8 cellular contexts compared by ENCODE assay signal in the genomic region with DNA sequence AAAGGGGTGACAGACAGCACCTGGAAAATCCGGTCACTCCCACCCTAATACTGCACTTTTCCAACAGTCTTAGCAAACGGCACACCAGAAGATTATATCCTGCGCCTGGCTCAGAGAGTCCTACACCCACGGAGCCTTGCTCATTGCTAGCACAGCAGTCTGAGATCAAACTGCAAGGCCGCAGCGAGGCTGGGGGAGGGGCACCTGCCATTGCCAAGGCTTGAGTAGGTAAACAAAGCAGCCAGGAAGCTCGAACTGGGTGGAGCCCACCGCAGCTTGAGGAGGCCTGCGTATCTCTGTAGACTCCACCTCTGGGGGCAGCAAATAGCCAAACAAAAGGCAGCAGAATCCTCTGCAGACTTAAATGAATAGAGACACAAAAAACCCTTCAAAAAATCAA.
DNase-seq lines count a peak whose midpoint lies in the region; ATAC-seq lines count a peak whose summit lies in the region.
"Not testable (repeated sequence)": the region's sequence is repeated elsewhere in the genome, so short reads cannot be mapped to it uniquely, and the experiment has no call there.

No MANE protein-coding gene starts in this region.

- peak overlapping the region; percentile 94 for H3K27ac Mint-ChIP-seq in activated CD8-positive, alpha-beta T cell treated with anti-CD3 and anti-CD28 coated beads, Interleukin-2, amount 10 ng/mL, durations not matched to agents 7 days and 5 days

- POLR2A ChIA-PET in activated CD8-positive, alpha-beta T cell treated with anti-CD3 and anti-CD28 coated beads, Interleukin-2, amount 10 ng/mL, durations not matched to agents 7 days and 5 days (lab: Charles Lee) = interaction anchor here (0.8 to 1.4 kb wide), 6 partner anchors 9 to 97 kb away, joined by 3 to 10 read pairs (median 3); no protein-coding TSS in a partner anchor

- DNase-seq in CMK (ENCODE audit: low read depth) = peak; percentile 34
- peak; percentile 86 for DNase-seq in NCI-H2029 (lab: John Stamatoyannopoulos, UW)
- peak; percentile 35 to 90 (median 61) for DNase-seq in T-helper 1 cell
- peak; percentile 92 for DNase-seq in activated CD8-positive, alpha-beta T cell treated with anti-CD3 and anti-CD28 coated beads, Interleukin-2, amount 10 ng/mL, durations not matched to agents 7 days and 5 days
- DNase-seq in activated gamma-delta T cell treated with Interleukin-2 at 50 U/mL for 16 hours = peak; percentile 76
- peak; percentile 49 for DNase-seq in left cardiac atrium
- DNase-seq in stimulated activated CD4-positive, alpha-beta T cell treated with anti-CD3 and anti-CD28 coated beads, Interleukin-1b, Interleukin-23, amount 100 ng/mL, for 1 hour (ENCODE audit: low read depth in 2 of 2) = peak; percentile 9 to 46
- DNase-seq in stimulated activated CD8-positive, alpha-beta memory T cell treated with anti-CD3 and anti-CD28 coated beads, Interleukin-7, amount 100 ng/mL, for 4 hours (ENCODE audit: low read depth in 2 of 2) = peak; percentile 47 to 50

- intact Hi-C loops in left cardiac atrium (cut with DNase I) = not testable (repeated sequence)

- not testable (repeated sequence) for H3K9me3 Mint-ChIP-seq in activated CD8-positive, alpha-beta T cell treated with anti-CD3 and anti-CD28 coated beads, Interleukin-2, amount 10 ng/mL, durations not matched to agents 7 days and 5 days (ENCODE audit: insufficient read depth)

- not testable (repeated sequence) for H3K27me3 Mint-ChIP-seq in activated CD8-positive, alpha-beta T cell treated with anti-CD3 and anti-CD28 coated beads, Interleukin-2, amount 10 ng/mL, durations not matched to agents 7 days and 5 days (ENCODE audit: low read depth)

- CTCF ChIA-PET in activated CD8-positive, alpha-beta T cell treated with anti-CD3 and anti-CD28 coated beads, Interleukin-2, amount 10 ng/mL, durations not matched to agents 7 days and 5 days (lab: Charles Lee) = interaction anchor here (0.6 to 2.8 kb wide), 16 partner anchors 9 to 238 kb away, joined by 3 to 14 read pairs (median 4); no protein-coding TSS in a partner anchor

- H3K36me3 Mint-ChIP-seq in activated CD8-positive, alpha-beta T cell treated with anti-CD3 and anti-CD28 coated beads, Interleukin-2, amount 10 ng/mL, durations not matched to agents 7 days and 5 days (ENCODE audit: low read depth) = peaks cover 23% of the 10 kb centered on the region

- H3K4me1 Mint-ChIP-seq in activated CD8-positive, alpha-beta T cell treated with anti-CD3 and anti-CD28 coated beads, Interleukin-2, amount 10 ng/mL, durations not matched to agents 7 days and 5 days (ENCODE audit: low read depth) = peaks cover 42% of the 10 kb centered on the region

- peak; percentile 37 for ATAC-seq in activated CD8-positive, alpha-beta T cell treated with anti-CD3 and anti-CD28 coated beads, Interleukin-2, amount 10 ng/mL, durations not matched to agents 7 days and 5 days
- not testable (repeated sequence) for ATAC-seq in left cardiac atrium

- peak overlapping the region; percentile 54 for H3K4me3 Mint-ChIP-seq in activated CD8-positive, alpha-beta T cell treated with anti-CD3 and anti-CD28 coated beads, Interleukin-2, amount 10 ng/mL, durations not matched to agents 7 days and 5 days

Comparison
In these comparisons a context has a peak if more than half of its experiments do, and no peak if none do; other contexts are left out.
1. DNase-seq: peak in every context shown above with its lines; median percentile 92 in activated CD8-positive, alpha-beta T cell treated with anti-CD3 and anti-CD28 coated beads, Interleukin-2, amount 10 ng/mL, durations not matched to agents 7 days and 5 days; 86 in NCI-H2029; 76 in activated gamma-delta T cell treated with Interleukin-2 at 50 U/mL for 16 hours; 61 in T-helper 1 cell; 49 in left cardiac atrium; 48 in stimulated activated CD8-positive, alpha-beta memory T cell treated with anti-CD3 and anti-CD28 coated beads, Interleukin-7, amount 100 ng/mL, for 4 hours; 34 in CMK; 28 in stimulated activated CD4-positive, alpha-beta T cell treated with anti-CD3 and anti-CD28 coated beads, Interleukin-1b, Interleukin-23, amount 100 ng/mL, for 1 hour.